Comparison of ENCODE assay signal across 12 cellular contexts in genomic region chr22:50542416-50542927, GRCh38. TPM values are rescaled to one million over a fixed set of nuclear protein-coding genes. Genes with fewer than 3 reads are reported as not detected.
DNase-seq lines count a peak whose midpoint lies in the region; ATAC-seq and TF ChIP-seq lines count a peak whose summit lies in the region.
"Had no signal": no experiment of that assay in that cellular context is flagged by ENCODE, and none has a peak within 500 bp of the region (broad histone marks: within the 10 kb centered on the region; RNA-seq: fewer than 3 reads in every experiment).

No MANE protein-coding gene starts in this region.

- no peaks in the 10 kb centered on the region for H3K9me3 Mint-ChIP-seq in stimulated activated naive CD8-positive, alpha-beta T cell treated with anti-CD3 and anti-CD28 coated beads, Interleukin-15, Interleukin-2, amounts not matched to agents 100 ng/mL and 50 ng/mL, for 24 hours

- TF ChIP-seq CTCF in fibroblast of villous mesenchyme (IDR thresholded peaks at IDR 0.05; ENCODE audit: insufficient read depth, low read depth, low read length) = no peak

- DNase-seq in stimulated activated naive CD8-positive, alpha-beta T cell treated with anti-CD3 and anti-CD28 coated beads, Interleukin-15, Interleukin-2, amounts not matched to agents 100 U/mL and 50 U/mL, for 24 hours = no peak
- peak; percentile 91 for DNase-seq in SIG-M5 treated with dmso at 0.1 percent for 504 hours (lab: John Stamatoyannopoulos, UW; ENCODE audit: unreplicated experiment)
- DNase-seq in fibroblast of villous mesenchyme (ENCODE audit: low read depth) = peak; percentile 39
- DNase-seq in aorta = peak in 1 of 2 donors; percentile 77
- no peak for DNase-seq in GM19240 (ENCODE audit: insufficient read length, low spot score)
- DNase-seq in NCI-H146 treated with DMSO at 0.1 percent for 48 hours (lab: John Stamatoyannopoulos, UW; ENCODE audit: unreplicated experiment) = no peak
- DNase-seq: DMS79 had no signal

- peak overlapping the region; percentile 96 for H3K27ac Mint-ChIP-seq in stimulated activated naive CD8-positive, alpha-beta T cell treated with anti-CD3 and anti-CD28 coated beads, Interleukin-15, Interleukin-2, amounts not matched to agents 100 ng/mL and 50 ng/mL, for 24 hours

- peaks cover 77% of the 10 kb centered on the region for H3K4me1 Mint-ChIP-seq in stimulated activated naive CD8-positive, alpha-beta T cell treated with anti-CD3 and anti-CD28 coated beads, Interleukin-15, Interleukin-2, amounts not matched to agents 100 ng/mL and 50 ng/mL, for 24 hours (ENCODE audit: low read depth)

- no peak overlapping the region for H3K27ac ChIP-seq in aorta (ENCODE audit: low read depth in 1 of 2, low read length in 2 of 2)
- H3K27ac ChIP-seq: cardiac muscle cell had no signal

- ATAC-seq in stimulated activated naive CD8-positive, alpha-beta T cell treated with anti-CD3 and anti-CD28 coated beads, Interleukin-15, Interleukin-2, amounts not matched to agents 100 U/mL and 50 U/mL, for 24 hours = no peak
- peak; percentile 4 for ATAC-seq in aorta (ENCODE audit: low FRiP score)
- no peak for ATAC-seq in HG03457 (IDR thresholded peaks at IDR 0.05; ENCODE audit: unreplicated experiment)

- H3K27me3 Mint-ChIP-seq in stimulated activated naive CD8-positive, alpha-beta T cell treated with anti-CD3 and anti-CD28 coated beads, Interleukin-15, Interleukin-2, amounts not matched to agents 100 ng/mL and 50 ng/mL, for 24 hours = no peaks in the 10 kb centered on the region

- peaks cover 8% of the 10 kb centered on the region for H3K36me3 Mint-ChIP-seq in stimulated activated naive CD8-positive, alpha-beta T cell treated with anti-CD3 and anti-CD28 coated beads, Interleukin-15, Interleukin-2, amounts not matched to agents 100 ng/mL and 50 ng/mL, for 24 hours (ENCODE audit: low read depth)

- H3K4me3 ChIP-seq in fibroblast of villous mesenchyme (ENCODE audit: low read depth, low read length) = no peak overlapping the region
- H3K4me3 ChIP-seq in aorta (ENCODE audit: low read length in 2 of 2) = no peak overlapping the region
- H3K4me3 ChIP-seq: cardiac muscle cell had no signal

- no peaks in the 10 kb centered on the region for H3K9me3 ChIP-seq in aorta (ENCODE audit: control insufficient read depth, low read length)

- no peaks in the 10 kb centered on the region for H3K4me1 ChIP-seq in aorta (ENCODE audit: control insufficient read depth in 1 of 2, insufficient read depth in 2 of 2, low read length in 2 of 2)

- no peaks in the 10 kb centered on the region for H3K27me3 ChIP-seq in aorta (ENCODE audit: control insufficient read depth in 1 of 2, insufficient read depth in 2 of 2, low read length in 1 of 2)

- intact Hi-C loops in aorta (cut with DNase I) = no loop called here

- no peaks in the 10 kb centered on the region for H3K36me3 ChIP-seq in aorta (ENCODE audit: control insufficient read depth in 1 of 2, insufficient read depth in 2 of 2, low read length in 1 of 2)
- H3K36me3 ChIP-seq: cardiac muscle cell had no signal

- H3K4me3 Mint-ChIP-seq in stimulated activated naive CD8-positive, alpha-beta T cell treated with anti-CD3 and anti-CD28 coated beads, Interleukin-15, Interleukin-2, amounts not matched to agents 100 ng/mL and 50 ng/mL, for 24 hours = peak overlapping the region; percentile 27

- WGBS in aorta, 2 donors = 93 to 94% methylated on average over 19 of the region's 19 CpGs

RNA-seq across cellular contexts. Expression of gene KLHDC7B, which starts 3.2 kb away (rescaled TPM):
- 0.32 TPM in 1 of 2 replicates, not detected in the other for total RNA-seq in fibroblast of villous mesenchyme
- under 1 TPM; 0.29 to 0.63 TPM for total RNA-seq in aorta
- not detected for polyA plus RNA-seq in aorta
- polyA plus RNA-seq: neural cell had no signal

RNA-seq across cellular contexts. Expression of gene TYMP, which starts 12.7 kb away (rescaled TPM):
- total RNA-seq in fibroblast of villous mesenchyme = 16.0 and 21.6 TPM in 2 replicates
- 10 to 100 TPM; 68.3 to 99.2 TPM for total RNA-seq in aorta
- 10 to 100 TPM; 37.7 to 47.1 TPM for polyA plus RNA-seq in aorta

RNA-seq across cellular contexts. Expression of gene SCO2, which starts 17.1 kb away (rescaled TPM):
- total RNA-seq in fibroblast of villous mesenchyme (2.6 TPM in 2 replicates), aorta (1 to 10 TPM; 4.7 to 5.1 TPM)
- 10 to 100 TPM in 1 of 2 donors, not detected in 1; 11.6 TPM for polyA plus RNA-seq in aorta
- total RNA-seq: cardiac muscle cell had no signal

RNA-seq across cellular contexts. Expression of gene SYCE3, which starts 20.2 kb away (rescaled TPM):
- not detected in 2 replicates for total RNA-seq in fibroblast of villous mesenchyme
- total RNA-seq in aorta = not detected
- 1 to 10 TPM in 1 of 2 donors, not detected in 1; 1.5 TPM for polyA plus RNA-seq in aorta
- total RNA-seq: cardiac muscle cell, SK-MEL-5 had no signal
- polyA plus RNA-seq: cardiac muscle cell, neural cell had no signal

RNA-seq across cellular contexts. Expression of gene NCAPH2, which starts 34.4 kb away (rescaled TPM):
- 27.2 and 35.4 TPM in 2 replicates for total RNA-seq in fibroblast of villous mesenchyme
- total RNA-seq in aorta = 10 to 100 TPM; 31.6 to 35.5 TPM
- 10 to 100 TPM; 18.2 to 67.4 TPM for polyA plus RNA-seq in aorta

Comparison
In these comparisons a context has a peak if more than half of its experiments do, and no peak if none do; other contexts are left out.
1. DNase-seq: peak in SIG-M5 treated with dmso at 0.1 percent for 504 hours (single experiment) and fibroblast of villous mesenchyme (single experiment); none in stimulated activated naive CD8-positive, alpha-beta T cell treated with anti-CD3 and anti-CD28 coated beads, Interleukin-15, Interleukin-2, amounts not matched to agents 100 U/mL and 50 U/mL, for 24 hours (single experiment), GM19240 (single experiment) and NCI-H146 treated with DMSO at 0.1 percent for 48 hours (single experiment).